In genomic region chr22:17434856-17435255, GRCh38 we compare ENCODE assay signal across 26 cellular contexts.
A peak's percentile ranks its signal among the peaks of the same experiment; 100 is the strongest.
DNase-seq lines count a peak whose midpoint lies in the region; ATAC-seq and TF ChIP-seq lines count a peak whose summit lies in the region.
"Had no signal": no experiment of that assay in that cellular context is flagged by ENCODE, and none has a peak within 500 bp of the region (broad histone marks: within the 10 kb centered on the region; RNA-seq: fewer than 3 reads in every experiment).

No MANE protein-coding gene starts in this region.

- no peak overlapping the region for H3K27ac ChIP-seq in BLaER1 treated with 17β-estradiol and CSF1 and Interleukin-3, amounts not matched to agents 10 nM and 100 nM
- H3K27ac ChIP-seq in osteoblast (ENCODE audit: low read depth, low read length) (no peak overlapping the region), aorta (ENCODE audit: low read depth in 1 of 2, low read length in 2 of 2) (no peak overlapping the region)
- H3K27ac ChIP-seq: brain microvascular endothelial cell, lower lobe of right lung, SK-N-MC, tibial nerve, WERI-Rb-1 had no signal

- no peaks in the 10 kb centered on the region for H3K9me3 ChIP-seq in BLaER1 treated with 17β-estradiol and CSF1 and Interleukin-3, amounts not matched to agents 10 nM and 100 nM (replicated peaks in 1 of 11)
- H3K9me3 ChIP-seq in osteoblast (ENCODE audit: low read depth, low read length) (no peaks in the 10 kb centered on the region), aorta (ENCODE audit: control insufficient read depth, low read length) (no peaks in the 10 kb centered on the region)
- H3K9me3 ChIP-seq: lower lobe of right lung, tibial nerve had no signal

- H4K20me1 ChIP-seq in BLaER1 treated with 17β-estradiol and CSF1 and Interleukin-3, amounts not matched to agents 10 nM and 100 nM: no peaks in the 10 kb centered on the region
- H4K20me1 ChIP-seq in osteoblast (ENCODE audit: insufficient read depth, low read length): no peaks in the 10 kb centered on the region

- intact Hi-C loops in aorta (cut with DNase I): no loop called here

- peak overlapping the region; percentile 44 for H3K4me3 Mint-ChIP-seq in nephron progenitor cell
- H3K4me3 Mint-ChIP-seq in activated naive CD8-positive, alpha-beta T cell treated with anti-CD3 and anti-CD28 coated beads, Interleukin-2, amount 50 U/mL, for 24 hours: no peak overlapping the region
- H3K4me3 Mint-ChIP-seq: activated naive CD8-positive, alpha-beta T cell treated with anti-CD3 and anti-CD28 coated beads for 36 hours; activated T-helper 17 cell treated with anti-CD3 and anti-CD28 coated beads, Interleukin-2, amount 50 U/mL, for 72 hours; dendritic cell treated with granulocyte-macrophage colony-stimulating factor and Interleukin-4, amounts not matched to agents 40 ng/mL and 50 ng/mL, for 4 days; IgD-negative memory B cell; immature natural killer cell; stimulated activated naive CD8-positive, alpha-beta T cell treated with anti-CD3 and anti-CD28 coated beads, Interleukin-15, amount 100 ng/mL, for 72 hours had no signal

- WGBS in aorta, 2 donors: 70% methylated on average over 3 of the region's 3 CpGs

- DNase-seq in NCI-H69 (lab: John Stamatoyannopoulos, UW) (peak; percentile 72), nephron progenitor cell (no peak), Ammon's horn (ENCODE audit: low spot score) (no peak), osteoblast (ENCODE audit: insufficient read length, low spot score, missing footprints) (no peak), aorta (no peak)
- DNase-seq in activated naive CD8-positive, alpha-beta T cell treated with anti-CD3 and anti-CD28 coated beads, Interleukin-2, amount 50 U/mL, for 24 hours: no peak
- DNase-seq: activated CD4-positive, alpha-beta T cell treated with anti-CD3 and anti-CD28 coated beads, Interleukin-2, amount 50 U/mL, for 1 hour; activated naive CD8-positive, alpha-beta T cell treated with anti-CD3 and anti-CD28 coated beads for 36 hours; brain microvascular endothelial cell; EL; immature natural killer cell; lower lobe of right lung; NCI-H1417; NCI-H2171; NCI-H524 treated with DMSO at 0.1 percent for 48 hours; occipital lobe; RPMI8226; stimulated activated naive CD8-positive, alpha-beta T cell treated with anti-CD3 and anti-CD28 coated beads, Interleukin-15, amount 100 ng/mL, for 72 hours; WERI-Rb-1 had no signal

- H2AFZ ChIP-seq in osteoblast (ENCODE audit: low read length): no peak overlapping the region

- ATAC-seq in esophagus mucosa (peak; percentile 10), aorta (ENCODE audit: low FRiP score) (no peak)
- no peak for ATAC-seq in activated naive CD8-positive, alpha-beta T cell treated with anti-CD3 and anti-CD28 coated beads, Interleukin-2, amount 50 U/mL, for 24 hours
- ATAC-seq: activated T-helper 17 cell treated with anti-CD3 and anti-CD28 coated beads, Interleukin-2, amount 50 U/mL, for 72 hours; lower lobe of right lung; stimulated activated naive CD8-positive, alpha-beta T cell treated with anti-CD3 and anti-CD28 coated beads, Interleukin-15, amount 100 ng/mL, for 72 hours had no signal

- no peaks in the 10 kb centered on the region for H3K27me3 ChIP-seq in BLaER1 treated with 17β-estradiol and CSF1 and Interleukin-3, amounts not matched to agents 10 nM and 100 nM
- H3K27me3 ChIP-seq in osteoblast (ENCODE audit: insufficient read depth, low read length) (no peaks in the 10 kb centered on the region), aorta (ENCODE audit: control insufficient read depth in 1 of 2, insufficient read depth in 2 of 2, low read length in 1 of 2) (no peaks in the 10 kb centered on the region)
- H3K27me3 ChIP-seq: brain microvascular endothelial cell, tibial nerve had no signal

- H3K27ac Mint-ChIP-seq in nephron progenitor cell: peak overlapping the region; percentile 73
- H3K27ac Mint-ChIP-seq in activated naive CD8-positive, alpha-beta T cell treated with anti-CD3 and anti-CD28 coated beads, Interleukin-2, amount 50 U/mL, for 24 hours: no peak overlapping the region
- H3K27ac Mint-ChIP-seq: activated naive CD8-positive, alpha-beta T cell treated with anti-CD3 and anti-CD28 coated beads for 36 hours; activated T-helper 17 cell treated with anti-CD3 and anti-CD28 coated beads, Interleukin-2, amount 50 U/mL, for 72 hours; dendritic cell treated with granulocyte-macrophage colony-stimulating factor and Interleukin-4, amounts not matched to agents 40 ng/mL and 50 ng/mL, for 4 days; IgD-negative memory B cell; immature natural killer cell; stimulated activated naive CD8-positive, alpha-beta T cell treated with anti-CD3 and anti-CD28 coated beads, Interleukin-15, amount 100 ng/mL, for 72 hours had no signal

- no peak overlapping the region for H3K4me3 ChIP-seq in BLaER1 treated with 17β-estradiol and CSF1 and Interleukin-3, amounts not matched to agents 10 nM and 100 nM
- H3K4me3 ChIP-seq in osteoblast (ENCODE audit: insufficient read depth, low read length) (no peak overlapping the region), aorta (ENCODE audit: low read length in 2 of 2) (no peak overlapping the region)
- H3K4me3 ChIP-seq: lower lobe of right lung, SK-N-MC, tibial nerve had no signal

- no peaks in the 10 kb centered on the region for H3K79me2 ChIP-seq in osteoblast (ENCODE audit: insufficient read depth, low read length)

- peak overlapping the region in 9 of 11 experiments; percentile 12 to 88 (median 79); a peak in 7 of 22 replicates for H3K4me2 ChIP-seq in BLaER1 treated with 17β-estradiol and CSF1 and Interleukin-3, amounts not matched to agents 10 nM and 100 nM
- H3K4me2 ChIP-seq in osteoblast (ENCODE audit: insufficient read depth, low read length): no peak overlapping the region

- H3K9me3 Mint-ChIP-seq in nephron progenitor cell: no peaks in the 10 kb centered on the region
- no peaks in the 10 kb centered on the region for H3K9me3 Mint-ChIP-seq in activated naive CD8-positive, alpha-beta T cell treated with anti-CD3 and anti-CD28 coated beads, Interleukin-2, amount 50 U/mL, for 24 hours
- H3K9me3 Mint-ChIP-seq: activated naive CD8-positive, alpha-beta T cell treated with anti-CD3 and anti-CD28 coated beads for 36 hours; activated T-helper 17 cell treated with anti-CD3 and anti-CD28 coated beads, Interleukin-2, amount 50 U/mL, for 72 hours; dendritic cell treated with granulocyte-macrophage colony-stimulating factor and Interleukin-4, amounts not matched to agents 40 ng/mL and 50 ng/mL, for 4 days; IgD-negative memory B cell; immature natural killer cell; stimulated activated naive CD8-positive, alpha-beta T cell treated with anti-CD3 and anti-CD28 coated beads, Interleukin-15, amount 100 ng/mL, for 72 hours had no signal

- H3K9ac ChIP-seq in BLaER1 treated with 17β-estradiol and CSF1 and Interleukin-3, amounts not matched to agents 10 nM and 100 nM: no peak overlapping the region

- no peaks in the 10 kb centered on the region for H3K36me3 Mint-ChIP-seq in nephron progenitor cell (ENCODE audit: low read depth)
- H3K36me3 Mint-ChIP-seq in activated naive CD8-positive, alpha-beta T cell treated with anti-CD3 and anti-CD28 coated beads, Interleukin-2, amount 50 U/mL, for 24 hours (ENCODE audit: low read depth): no peaks in the 10 kb centered on the region
- H3K36me3 Mint-ChIP-seq: activated naive CD8-positive, alpha-beta T cell treated with anti-CD3 and anti-CD28 coated beads for 36 hours; IgD-negative memory B cell; immature natural killer cell had no signal

- H3K4me1 Mint-ChIP-seq in nephron progenitor cell: peaks cover 95% of the 10 kb centered on the region
- H3K4me1 Mint-ChIP-seq in activated naive CD8-positive, alpha-beta T cell treated with anti-CD3 and anti-CD28 coated beads, Interleukin-2, amount 50 U/mL, for 24 hours: no peaks in the 10 kb centered on the region
- H3K4me1 Mint-ChIP-seq: activated T-helper 17 cell treated with anti-CD3 and anti-CD28 coated beads, Interleukin-2, amount 50 U/mL, for 72 hours; immature natural killer cell had no signal

- no peaks in the 10 kb centered on the region for H3K36me3 ChIP-seq in BLaER1 treated with 17β-estradiol and CSF1 and Interleukin-3, amounts not matched to agents 10 nM and 100 nM
- H3K36me3 ChIP-seq in osteoblast (ENCODE audit: insufficient read depth, low read length) (no peaks in the 10 kb centered on the region), aorta (ENCODE audit: control insufficient read depth in 1 of 2, insufficient read depth in 2 of 2, low read length in 1 of 2) (no peaks in the 10 kb centered on the region)
- H3K36me3 ChIP-seq: brain microvascular endothelial cell, lower lobe of right lung, tibial nerve, WERI-Rb-1 had no signal

- H3K4me1 ChIP-seq in BLaER1 treated with 17β-estradiol and CSF1 and Interleukin-3, amounts not matched to agents 10 nM and 100 nM: peaks cover 41 to 72% (median 62%) of the 10 kb centered on the region in 10 experiments
- no peaks in the 10 kb centered on the region for H3K4me1 ChIP-seq in osteoblast (ENCODE audit: insufficient read depth, low read length)
- no peaks in the 10 kb centered on the region for H3K4me1 ChIP-seq in aorta (ENCODE audit: control insufficient read depth in 1 of 2, insufficient read depth in 2 of 2, low read length in 2 of 2)

- TF ChIP-seq CTCF in nephron progenitor cell (IDR thresholded peaks at IDR 0.05): no peak
- TF ChIP-seq CTCF in osteoblast (IDR thresholded peaks at IDR 0.05; ENCODE audit: extremely low read depth, low read depth, low read length): no peak

- no peaks in the 10 kb centered on the region for H3K27me3 Mint-ChIP-seq in nephron progenitor cell (ENCODE audit: low read depth, poor library complexity)
- H3K27me3 Mint-ChIP-seq in activated naive CD8-positive, alpha-beta T cell treated with anti-CD3 and anti-CD28 coated beads, Interleukin-2, amount 50 U/mL, for 24 hours: peaks cover 9% of the 10 kb centered on the region
